27 cellular contexts compared by ENCODE assay signal in the genomic region with DNA sequence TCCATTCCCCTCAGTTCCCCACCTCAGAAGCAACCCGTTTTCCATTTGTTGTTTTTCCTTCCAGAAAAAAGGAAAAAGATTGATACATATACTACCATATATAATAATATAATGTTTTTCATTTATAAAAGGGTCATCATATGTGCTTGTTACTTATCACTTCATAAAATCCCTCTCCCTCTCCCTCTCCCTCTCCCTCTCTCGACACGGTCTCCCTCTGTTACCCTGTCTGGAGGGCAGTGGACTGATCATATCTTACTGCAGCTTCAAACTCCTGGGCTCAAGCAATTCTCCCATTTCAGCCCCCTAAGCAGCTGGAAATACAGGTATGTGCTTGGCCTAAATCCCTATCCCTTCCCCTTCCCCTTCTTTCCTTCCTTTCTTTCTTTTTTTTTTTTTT. TPM values are rescaled to one million over a fixed set of nuclear protein-coding genes. Genes with fewer than 3 reads are reported as not detected.
"Had no signal": no experiment of that assay in that cellular context is flagged by ENCODE, and none has a peak within 500 bp of the region (broad histone marks: within the 10 kb centered on the region; RNA-seq: fewer than 3 reads in every experiment).

No MANE protein-coding gene starts in this region.

- DNase-seq: activated CD4-positive, alpha-beta memory T cell treated with anti-CD3 and anti-CD28 coated beads for 36 hours; activated CD4-positive, alpha-beta T cell treated with anti-CD3 and anti-CD28 coated beads, Interleukin-2, amount 10 ng/mL, durations not matched to agents 7 days and 5 days; activated CD4-positive, CD25-positive, alpha-beta regulatory T cell; activated CD8-positive, alpha-beta memory T cell treated with anti-CD3 and anti-CD28 coated beads for 24 hours; activated gamma-delta T cell; activated naive CD4-positive, alpha-beta T cell treated with anti-CD3 and anti-CD28 coated beads, Interleukin-2, amount 10 ng/mL, durations not matched to agents 7 days and 5 days; activated naive CD8-positive, alpha-beta T cell treated with anti-CD3 and anti-CD28 coated beads for 36 hours; activated T-cell treated with anti-CD3 and anti-CD28 coated beads for 4 hours; activated T-cell treated with anti-CD3 and anti-CD28 coated beads, Interleukin-2, amount 50 U/mL, for 48 hours; caudate nucleus; MM.1S; NCI-H1105; NCI-H1436; NCI-H2029 treated with DMSO at 0.1 percent for 48 hours; NCI-H345; NCI-H510A; NCI-H526 treated with DMSO at 0.1 percent for 48 hours; NCI-H82; Peyer's patch; SHP77 treated with DMSO at 0.1 percent for 48 hours; T-helper 1 cell had no signal

- H3K4me2 ChIP-seq: KMS-11 had no signal

- H3K4me1 Mint-ChIP-seq: activated CD4-positive, alpha-beta T cell treated with anti-CD3 and anti-CD28 coated beads, Interleukin-2, amount 10 ng/mL, durations not matched to agents 7 days and 5 days; activated naive CD4-positive, alpha-beta T cell treated with anti-CD3 and anti-CD28 coated beads, Interleukin-2, amount 10 ng/mL, durations not matched to agents 7 days and 5 days; activated naive CD8-positive, alpha-beta T cell treated with anti-CD3 and anti-CD28 coated beads for 36 hours; activated T-helper 17 cell treated with anti-CD3 and anti-CD28 coated beads, Interleukin-2, amount 50 U/mL, for 72 hours; IgD-negative memory B cell had no signal

- H3K27ac Mint-ChIP-seq: activated CD4-positive, alpha-beta memory T cell treated with anti-CD3 and anti-CD28 coated beads for 36 hours; activated CD4-positive, alpha-beta T cell treated with anti-CD3 and anti-CD28 coated beads, Interleukin-2, amount 10 ng/mL, durations not matched to agents 7 days and 5 days; activated naive CD4-positive, alpha-beta T cell treated with anti-CD3 and anti-CD28 coated beads, Interleukin-2, amount 10 ng/mL, durations not matched to agents 7 days and 5 days; activated naive CD8-positive, alpha-beta T cell treated with anti-CD3 and anti-CD28 coated beads for 36 hours; activated T-helper 17 cell treated with anti-CD3 and anti-CD28 coated beads, Interleukin-2, amount 50 U/mL, for 72 hours; IgD-negative memory B cell had no signal

- H3K27me3 ChIP-seq: Peyer's patch had no signal

- H3K36me3 ChIP-seq: Peyer's patch had no signal

- H3K4me3 ChIP-seq: Peyer's patch had no signal

- H3K4me1 ChIP-seq: Peyer's patch had no signal

- H3K4me3 Mint-ChIP-seq: activated CD4-positive, alpha-beta memory T cell treated with anti-CD3 and anti-CD28 coated beads for 36 hours; activated CD4-positive, alpha-beta T cell treated with anti-CD3 and anti-CD28 coated beads, Interleukin-2, amount 10 ng/mL, durations not matched to agents 7 days and 5 days; activated naive CD4-positive, alpha-beta T cell treated with anti-CD3 and anti-CD28 coated beads, Interleukin-2, amount 10 ng/mL, durations not matched to agents 7 days and 5 days; activated naive CD8-positive, alpha-beta T cell treated with anti-CD3 and anti-CD28 coated beads for 36 hours; activated T-helper 17 cell treated with anti-CD3 and anti-CD28 coated beads, Interleukin-2, amount 50 U/mL, for 72 hours; IgD-negative memory B cell had no signal

- ATAC-seq: activated T-helper 17 cell treated with anti-CD3 and anti-CD28 coated beads, Interleukin-2, amount 50 U/mL, for 72 hours had no signal

- H3K9me3 ChIP-seq: Peyer's patch had no signal

- H3K27ac ChIP-seq: KMS-11, Peyer's patch, VCaP had no signal

- H3K9ac ChIP-seq: KMS-11 had no signal

- H3K36me3 Mint-ChIP-seq: activated naive CD4-positive, alpha-beta T cell treated with anti-CD3 and anti-CD28 coated beads, Interleukin-2, amount 10 ng/mL, durations not matched to agents 7 days and 5 days; activated naive CD8-positive, alpha-beta T cell treated with anti-CD3 and anti-CD28 coated beads for 36 hours; IgD-negative memory B cell had no signal

RNA-seq across cellular contexts. Expression of gene PNMA8A, which starts 17.1 kb away (rescaled TPM):
- total RNA-seq: activated CD4-positive, alpha-beta T cell treated with anti-CD3 and anti-CD28 coated beads, Interleukin-2, amount 10 ng/mL, durations not matched to agents 7 days and 5 days; activated T-helper 17 cell treated with anti-CD3 and anti-CD28 coated beads, Interleukin-2, amount 50 U/mL, for 72 hours; T-helper 2 cell treated with Interferon-gamma antibody and Interleukin-4, amounts not matched to agents 100 ng/mL and 5 ng/mL, for 36 hours had no signal
- polyA plus RNA-seq: IgD-negative memory B cell had no signal

RNA-seq across cellular contexts. Expression of gene PNMA8C, which starts 25.5 kb away (rescaled TPM):
- total RNA-seq: activated CD4-positive, alpha-beta memory T cell treated with anti-CD3 and anti-CD28 coated beads for 36 hours; activated CD4-positive, alpha-beta T cell treated with anti-CD3 and anti-CD28 coated beads, Interleukin-2, amount 10 ng/mL, durations not matched to agents 7 days and 5 days; activated naive CD8-positive, alpha-beta T cell treated with anti-CD3 and anti-CD28 coated beads for 36 hours; activated T-helper 17 cell treated with anti-CD3 and anti-CD28 coated beads, Interleukin-2, amount 50 U/mL, for 72 hours; Peyer's patch; SK-MEL-5; T-helper 2 cell treated with Interferon-gamma antibody and Interleukin-4, amounts not matched to agents 100 ng/mL and 5 ng/mL, for 36 hours had no signal
- polyA plus RNA-seq: IgD-negative memory B cell had no signal

RNA-seq across cellular contexts. Expression of gene CCDC8, which starts 40.9 kb away (rescaled TPM):
- total RNA-seq: activated CD4-positive, alpha-beta memory T cell treated with anti-CD3 and anti-CD28 coated beads for 36 hours; activated CD4-positive, alpha-beta T cell treated with anti-CD3 and anti-CD28 coated beads, Interleukin-2, amount 10 ng/mL, durations not matched to agents 7 days and 5 days; activated T-helper 17 cell treated with anti-CD3 and anti-CD28 coated beads, Interleukin-2, amount 50 U/mL, for 72 hours; SK-MEL-5; T-helper 2 cell treated with Interferon-gamma antibody and Interleukin-4, amounts not matched to agents 100 ng/mL and 5 ng/mL, for 36 hours had no signal
- polyA plus RNA-seq: IgD-negative memory B cell had no signal

RNA-seq across cellular contexts. Expression of gene PNMA8B, which starts 41.4 kb away (rescaled TPM):
- total RNA-seq: SK-MEL-5; T-helper 2 cell treated with Interferon-gamma antibody and Interleukin-4, amounts not matched to agents 100 ng/mL and 5 ng/mL, for 36 hours had no signal
- polyA plus RNA-seq: IgD-negative memory B cell had no signal
